Comparison of ENCODE assay signal across 1 cellular context in genomic region chr11:130431337-130431773, GRCh38.
TF ChIP-seq lines count a peak whose summit lies in the region.

No MANE protein-coding gene starts in this region.

TF ChIP-seq in K562, 482 proteins besides CTCF, POLR2A, EP300 and RAD21 (continued from another document):
- TF ChIP-seq, protein P1, sequence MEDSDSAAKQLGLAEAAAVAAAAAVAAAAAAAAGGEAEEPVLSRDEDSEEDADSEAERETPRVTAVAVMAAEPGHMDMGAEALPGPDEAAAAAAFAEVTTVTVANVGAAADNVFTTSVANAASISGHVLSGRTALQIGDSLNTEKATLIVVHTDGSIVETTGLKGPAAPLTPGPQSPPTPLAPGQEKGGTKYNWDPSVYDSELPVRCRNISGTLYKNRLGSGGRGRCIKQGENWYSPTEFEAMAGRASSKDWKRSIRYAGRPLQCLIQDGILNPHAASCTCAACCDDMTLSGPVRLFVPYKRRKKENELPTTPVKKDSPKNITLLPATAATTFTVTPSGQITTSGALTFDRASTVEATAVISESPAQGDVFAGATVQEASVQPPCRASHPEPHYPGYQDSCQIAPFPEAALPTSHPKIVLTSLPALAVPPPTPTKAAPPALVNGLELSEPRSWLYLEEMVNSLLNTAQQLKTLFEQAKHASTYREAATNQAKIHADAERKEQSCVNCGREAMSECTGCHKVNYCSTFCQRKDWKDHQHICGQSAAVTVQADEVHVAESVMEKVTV (CRISPR knock-in tag; IDR thresholded peaks at IDR 0.05), result peak; percentile 22; the same call in 1 of the 2 replicates
- peak; percentile 79 for TF ChIP-seq SMC3 (conservative IDR thresholded peaks at IDR 0.05; ENCODE audit: insufficient read depth, low read depth, low read length)
- 0 out of 4 replicates have a peak, but pooled peaks of 1 of the 2 experiments have one; percentile 17 for TF ChIP-seq MAZ (CRISPR knock-in tag; conservative IDR thresholded peaks at IDR 0.05 in 1 of 2, IDR thresholded peaks at IDR 0.05 in 1 of 2)
TF ChIP-seq in K562: peak in this region for 4.
